17 cellular contexts compared by ENCODE assay signal in genomic region chr13:77789386-77789785, GRCh38.
DNase-seq lines count a peak whose midpoint lies in the region; FAIRE-seq and TF ChIP-seq lines count a peak whose summit lies in the region.
"Had no signal": no experiment of that assay in that cellular context is flagged by ENCODE, and none has a peak within 500 bp of the region (broad histone marks: within the 10 kb centered on the region; RNA-seq: fewer than 3 reads in every experiment).

No MANE protein-coding gene starts in this region.

- no peaks in the 10 kb centered on the region for H3F3A ChIP-seq in MM.1S (ENCODE audit: insufficient read depth, low read length)

- H3K27me3 ChIP-seq in MM.1S (replicated peaks; ENCODE audit: insufficient read depth, low read length) = no peaks in the 10 kb centered on the region
- H3K27me3 ChIP-seq in BE2C = no peaks in the 10 kb centered on the region

- peaks cover 25% of the 10 kb centered on the region for H3K9me3 Mint-ChIP-seq in nephron progenitor cell

- TF ChIP-seq CTCF in MM.1S (IDR thresholded peaks at IDR 0.05; ENCODE audit: low read length) (no peak), fibroblast of mammary gland (conservative IDR thresholded peaks at IDR 0.05; ENCODE audit: control insufficient read depth, insufficient read depth, low read depth, low read length) (no peak), nephron progenitor cell (IDR thresholded peaks at IDR 0.05) (no peak), BE2C (IDR thresholded peaks at IDR 0.05; ENCODE audit: low read depth, low read length) (no peak)

- peaks cover 11% of the 10 kb centered on the region for H3K36me3 Mint-ChIP-seq in nephron progenitor cell (ENCODE audit: low read depth)

- POLR2A ChIA-PET in HEK293T (lab: Yijun Ruan, JAX) = no interaction called here

- H3K79me2 ChIP-seq in MM.1S (ENCODE audit: low read length) = no peaks in the 10 kb centered on the region

- H3K36me3 ChIP-seq in MM.1S (replicated peaks; ENCODE audit: insufficient read depth, low read length) = no peaks in the 10 kb centered on the region; the same call in 1 of the 2 replicates
- H3K36me3 ChIP-seq in BE2C = no peaks in the 10 kb centered on the region

- H3K27ac Mint-ChIP-seq in nephron progenitor cell = no peak overlapping the region
- H3K27ac Mint-ChIP-seq: T-helper 17 cell had no signal

- DNase-seq in CD1c-positive myeloid dendritic cell (ENCODE audit: extremely low spot score) (peak; percentile 26), MM.1S (no peak), NOMO-1 treated with dmso at 0.1 percent for 144 hours (lab: John Stamatoyannopoulos, UW; ENCODE audit: unreplicated experiment) (peak; percentile 26), fibroblast of mammary gland (ENCODE audit: low read depth) (peak; percentile 11), nephron progenitor cell (no peak), HEK293T (ENCODE audit: extremely low spot score) (no peak), BE2C (no peak), frontal cortex (ENCODE audit: low spot score in 2 of 2) (no peak)
- DNase-seq: DMS79, H7, NCI-H187 treated with DMSO at 0.1 percent for 48 hours, NCI-H226, NCI-H524, SHP77 treated with DMSO at 0.1 percent for 48 hours, T-helper 17 cell had no signal

- no peak for FAIRE-seq in frontal cortex (lab: Jason Lieb, UNC)

- H3K27me3 Mint-ChIP-seq in nephron progenitor cell (ENCODE audit: low read depth, poor library complexity) = no peaks in the 10 kb centered on the region
- H3K27me3 Mint-ChIP-seq: T-helper 17 cell had no signal

- H3K27ac ChIP-seq in MM.1S (ENCODE audit: low read length) = no peak overlapping the region
- H3K27ac ChIP-seq: C4-2B, HL-60 had no signal

- H3K4me1 Mint-ChIP-seq in nephron progenitor cell = peaks cover 5% of the 10 kb centered on the region
- H3K4me1 Mint-ChIP-seq: T-helper 17 cell had no signal

- CTCF ChIA-PET in HEK293T (lab: Yijun Ruan, JAX) = no interaction called here

- H3K4me3 Mint-ChIP-seq in nephron progenitor cell = no peak overlapping the region
- H3K4me3 Mint-ChIP-seq: T-helper 17 cell had no signal

- H3K9me2 ChIP-seq in MM.1S (replicated peaks; ENCODE audit: insufficient read depth, low read length) = no peaks in the 10 kb centered on the region

- H3K4me2 ChIP-seq in MM.1S (ENCODE audit: low read depth, low read length) = no peak overlapping the region

- peak overlapping the region; percentile 1; the same call in 1 of the 2 replicates for H2AFZ ChIP-seq in MM.1S (ENCODE audit: low read length)

- H3K4me1 ChIP-seq in MM.1S (ENCODE audit: low read length) (peaks cover 8% of the 10 kb centered on the region), BE2C (no peaks in the 10 kb centered on the region; the same call in 1 of the 2 replicates)

- H4K20me1 ChIP-seq in MM.1S (ENCODE audit: insufficient read depth, low read length) = no peaks in the 10 kb centered on the region

- no peak overlapping the region for H3K4me3 ChIP-seq in MM.1S (ENCODE audit: low read length)
- no peak overlapping the region for H3K4me3 ChIP-seq in fibroblast of mammary gland (ENCODE audit: control insufficient read depth, low read depth, low read length)
- no peak overlapping the region for H3K4me3 ChIP-seq in BE2C (ENCODE audit: low read depth, low read length)

- H3K9ac ChIP-seq in MM.1S (ENCODE audit: low read length) = no peak overlapping the region

- H3K9me3 ChIP-seq in MM.1S (replicated peaks; ENCODE audit: insufficient read depth, low read length) (no peaks in the 10 kb centered on the region), BE2C (no peaks in the 10 kb centered on the region)

TF ChIP-seq in HEK293T, 16 proteins besides CTCF, POLR2A, EP300 and RAD21:
- TF ChIP-seq L3MBTL2 (conservative IDR thresholded peaks at IDR 0.05) = no peak
- TF ChIP-seq BHLHE40 (IDR thresholded peaks at IDR 0.05; ENCODE audit: borderline replicate concordance) = no peak
- TF ChIP-seq NFRKB (IDR thresholded peaks at IDR 0.05) = no peak
- TF ChIP-seq SP1 (IDR thresholded peaks at IDR 0.05) = no peak
- no peak for TF ChIP-seq ARNT (IDR thresholded peaks at IDR 0.05)
- TF ChIP-seq TARDBP (IDR thresholded peaks at IDR 0.05) = no peak
- TF ChIP-seq ELF4 (IDR thresholded peaks at IDR 0.05) = no peak
- TF ChIP-seq LEF1 (IDR thresholded peaks at IDR 0.05; ENCODE audit: borderline replicate concordance) = no peak
- no peak for TF ChIP-seq ZNF384 (IDR thresholded peaks at IDR 0.05)
- no peak for TF ChIP-seq PKNOX1 (IDR thresholded peaks at IDR 0.05)
- TF ChIP-seq HDGF (IDR thresholded peaks at IDR 0.05; ENCODE audit: borderline replicate concordance) = no peak
- no peak for TF ChIP-seq CTBP1 (IDR thresholded peaks at IDR 0.05; ENCODE audit: borderline replicate concordance)
- no peak for TF ChIP-seq FOXK2 (IDR thresholded peaks at IDR 0.05)
- no peak for TF ChIP-seq FOXA1 (IDR thresholded peaks at IDR 0.05)
- no peak for TF ChIP-seq FOXM1 (IDR thresholded peaks at IDR 0.05; ENCODE audit: borderline replicate concordance)
- TF ChIP-seq SUZ12 (IDR thresholded peaks at IDR 0.05) = no peak

Comparison
In these comparisons a context has a peak if more than half of its experiments do, and no peak if none do; other contexts are left out.
1. DNase-seq: peak in CD1c-positive myeloid dendritic cell (single experiment), NOMO-1 treated with dmso at 0.1 percent for 144 hours (single experiment) and fibroblast of mammary gland (single experiment); none in MM.1S (single experiment), nephron progenitor cell (single experiment), HEK293T (single experiment), BE2C (single experiment) and frontal cortex (0 of 2).